Comparison of ENCODE assay signal across 18 cellular contexts in the genomic region with DNA sequence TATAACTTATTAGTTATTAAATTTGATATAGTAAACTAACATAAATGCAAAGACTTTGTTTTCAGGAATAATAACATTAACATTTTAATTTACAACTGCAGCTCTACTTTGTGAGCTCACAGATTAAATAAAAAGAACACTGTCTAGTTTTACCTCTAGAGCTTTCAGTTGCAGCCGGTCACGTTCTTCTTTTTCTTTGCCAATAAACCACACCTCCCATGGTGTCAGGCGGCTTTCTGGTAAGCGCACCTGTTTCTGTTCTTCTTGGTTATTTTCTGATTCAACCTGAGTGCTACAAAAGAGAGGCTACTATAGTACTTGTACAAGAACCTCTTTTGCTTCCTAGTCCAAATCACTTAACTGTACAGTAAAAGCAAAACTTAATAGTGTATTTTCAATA. TPM values are rescaled to one million over a fixed set of nuclear protein-coding genes. Genes with fewer than 3 reads are reported as not detected.
DNase-seq lines count a peak whose midpoint lies in the region; ATAC-seq, FAIRE-seq and TF ChIP-seq lines count a peak whose summit lies in the region.
"Had no signal": no experiment of that assay in that cellular context is flagged by ENCODE, and none has a peak within 500 bp of the region (broad histone marks: within the 10 kb centered on the region; RNA-seq: fewer than 3 reads in every experiment).

No MANE protein-coding gene starts in this region.

- H3K27ac ChIP-seq in vagina: no peak overlapping the region
- H3K27ac ChIP-seq in CD8-positive, alpha-beta memory T cell (ENCODE audit: low read depth, low read length): no peak overlapping the region
- H3K27ac ChIP-seq: right lobe of liver had no signal

- CTCF ChIA-PET in CD8-positive, alpha-beta memory T cell (lab: Charles Lee): no interaction called here

- peaks cover 7% of the 10 kb centered on the region for H3K4me1 ChIP-seq in vagina
- peaks cover 3% of the 10 kb centered on the region for H3K4me1 ChIP-seq in CD8-positive, alpha-beta memory T cell (ENCODE audit: insufficient read depth, low read length)

- peaks cover 41% of the 10 kb centered on the region for H3K36me3 Mint-ChIP-seq in nephron progenitor cell (ENCODE audit: low read depth)
- peaks cover 0 to 1% (median 0%) of the 10 kb centered on the region in 3 donors for H3K36me3 Mint-ChIP-seq in CD8-positive, alpha-beta memory T cell
- H3K36me3 Mint-ChIP-seq: CD8-positive, alpha-beta T cell had no signal

- H3K4me1 Mint-ChIP-seq in nephron progenitor cell: peaks cover 80% of the 10 kb centered on the region
- H3K4me1 Mint-ChIP-seq in CD8-positive, alpha-beta memory T cell: peaks cover 7 to 25% (median 8%) of the 10 kb centered on the region in 3 donors

- no peaks in the 10 kb centered on the region for H3K27me3 ChIP-seq in vagina
- no peaks in the 10 kb centered on the region for H3K27me3 ChIP-seq in CD8-positive, alpha-beta memory T cell (ENCODE audit: insufficient read depth, low read length, poor library complexity, severe bottlenecking)
- H3K27me3 ChIP-seq: left lung, right lobe of liver had no signal

- H3K4me3 ChIP-seq in vagina: no peak overlapping the region
- no peak overlapping the region for H3K4me3 ChIP-seq in CD8-positive, alpha-beta memory T cell (ENCODE audit: low read length)
- H3K4me3 ChIP-seq: left lung, right lobe of liver had no signal

- TF ChIP-seq CTCF in nephron progenitor cell (IDR thresholded peaks at IDR 0.05): no peak
- no peak for TF ChIP-seq CTCF in vagina (IDR thresholded peaks at IDR 0.05)

- peaks cover 2% of the 10 kb centered on the region for H3K27me3 Mint-ChIP-seq in nephron progenitor cell (ENCODE audit: low read depth, poor library complexity)
- no peaks in the 10 kb centered on the region for H3K27me3 Mint-ChIP-seq in CD8-positive, alpha-beta memory T cell

- no peak overlapping the region for H3K4me3 Mint-ChIP-seq in nephron progenitor cell
- H3K4me3 Mint-ChIP-seq in CD8-positive, alpha-beta memory T cell: no peak overlapping the region
- H3K4me3 Mint-ChIP-seq: CD8-positive, alpha-beta T cell had no signal

- no peaks in the 10 kb centered on the region for H3K36me3 ChIP-seq in vagina
- H3K36me3 ChIP-seq in CD8-positive, alpha-beta memory T cell (ENCODE audit: insufficient read depth, low read length): no peaks in the 10 kb centered on the region
- H3K36me3 ChIP-seq: left lung, right lobe of liver had no signal

- ATAC-seq in GM21390 (IDR thresholded peaks at IDR 0.05; ENCODE audit: unreplicated experiment): no peak
- ATAC-seq: CD8-positive, alpha-beta T cell; HepG2; left lung had no signal

- H3K27ac Mint-ChIP-seq in nephron progenitor cell: peak overlapping the region; percentile 50
- no peak overlapping the region for H3K27ac Mint-ChIP-seq in CD8-positive, alpha-beta memory T cell
- H3K27ac Mint-ChIP-seq: CD8-positive, alpha-beta T cell had no signal

- TF ChIP-seq POLR2A in vagina (IDR thresholded peaks at IDR 0.05): no peak
- TF ChIP-seq POLR2A in GM12892 (IDR thresholded peaks at IDR 0.05; ENCODE audit: low read depth, low read length): no peak

- intact Hi-C loops in vagina (cut with DNase I): no loop called here

- no peaks in the 10 kb centered on the region for H3K9me3 Mint-ChIP-seq in nephron progenitor cell
- H3K9me3 Mint-ChIP-seq in CD8-positive, alpha-beta memory T cell: no peaks in the 10 kb centered on the region
- H3K9me3 Mint-ChIP-seq: CD8-positive, alpha-beta T cell had no signal

- no peak for FAIRE-seq in GM12892 (lab: Jason Lieb, UNC)
- FAIRE-seq: astrocyte, colon, endometrium, HepG2 had no signal

- no peaks in the 10 kb centered on the region for H3K9me3 ChIP-seq in vagina
- H3K9me3 ChIP-seq in CD8-positive, alpha-beta memory T cell (ENCODE audit: low read length): no peaks in the 10 kb centered on the region
- H3K9me3 ChIP-seq: left lung, right lobe of liver had no signal

- DNase-seq in DMS53 treated with DMSO at 0.1 percent for 48 hours (lab: John Stamatoyannopoulos, UW; ENCODE audit: unreplicated experiment): peak; percentile 61
- DNase-seq in NCI-H1417 treated with DMSO at 0.1 percent for 48 hours (lab: John Stamatoyannopoulos, UW): peak; percentile 55
- DNase-seq in NCI-H748 treated with DMSO at 0.1 percent for 48 hours (lab: John Stamatoyannopoulos, UW): peak; percentile 78
- no peak for DNase-seq in nephron progenitor cell
- no peak for DNase-seq in vagina (ENCODE audit: extremely low spot score in 2 of 2)
- DNase-seq in CD8-positive, alpha-beta memory T cell: no peak
- no peak for DNase-seq in GM12892 (ENCODE audit: insufficient read length)
- DNase-seq: activated naive CD4-positive, alpha-beta T cell treated with Interleukin-2 at 50 U/mL for 16 hours; CD8-positive, alpha-beta T cell; left lung; right lobe of liver; RPMI8226; SW 1271 had no signal

- POLR2A ChIA-PET in CD8-positive, alpha-beta memory T cell (lab: Charles Lee): no interaction called here

RNA-seq across cellular contexts. Expression of a gene that starts 5.8 kb away (rescaled TPM):
- 4.7 TPM for total RNA-seq in vagina
- 10 to 100 TPM; 22.4 to 23.0 TPM for total RNA-seq in CD8-positive, alpha-beta memory T cell
- 2.3 TPM for polyA plus RNA-seq in CD8-positive, alpha-beta memory T cell
- polyA plus RNA-seq in GM12892 (2012; ENCODE audit: missing spikeins): 18.9 TPM

Comparison
In these comparisons a context has a peak if more than half of its experiments do, and no peak if none do; other contexts are left out.
1. DNase-seq: peak in DMS53 treated with DMSO at 0.1 percent for 48 hours (single experiment), NCI-H1417 treated with DMSO at 0.1 percent for 48 hours (single experiment) and NCI-H748 treated with DMSO at 0.1 percent for 48 hours (single experiment); none in nephron progenitor cell (single experiment), vagina (0 of 2), CD8-positive, alpha-beta memory T cell (0 of 5) and GM12892 (single experiment).